In genomic region chr5:143568105-143568504, GRCh38 we compare ENCODE assay signal across 35 cellular contexts.
"Had no signal": no experiment of that assay in that cellular context is flagged by ENCODE, and none has a peak within 500 bp of the region (broad histone marks: within the 10 kb centered on the region; RNA-seq: fewer than 3 reads in every experiment).

No MANE protein-coding gene starts in this region.

- DNase-seq: Karpas-422, Kasumi-1, KG1, MG63, MM.1S, MV-4-11, NCI-H1048, NCI-H1092, NCI-H1092 treated with DMSO at 0.1 percent for 48 hours, NCI-H1105, NCI-H1105 treated with DMSO at 0.1 percent for 48 hours, NCI-H1417, NCI-H1417 treated with DMSO at 0.1 percent for 48 hours, NCI-H1436, NCI-H146, NCI-H1694, NCI-H1694 treated with DMSO at 0.1 percent for 48 hours, NCI-H187, NCI-H187 treated with DMSO at 0.1 percent for 48 hours, NCI-H1930, NCI-H2029, NCI-H2029 treated with DMSO at 0.1 percent for 48 hours, NCI-H2081, NCI-H2081 treated with DMSO at 0.1 percent for 48 hours, NCI-H2107, NCI-H2171, NCI-H2171 treated with DMSO at 0.1 percent for 48 hours, NCI-H2227 treated with DMSO at 0.1 percent for 48 hours, NCI-H226, NCI-H345, NCI-H446, NCI-H446 treated with DMSO at 0.1 percent for 48 hours, NCI-H510A, NCI-H510A treated with DMSO at 0.1 percent for 48 hours had no signal

- H3K27ac ChIP-seq: KMS-11 had no signal

- H3K36me3 ChIP-seq: MG63 had no signal

- H3K9me3 ChIP-seq: MG63 had no signal

- H3K27me3 ChIP-seq: MG63 had no signal

- H3K4me3 ChIP-seq: MG63 had no signal
